8 cellular contexts compared by ENCODE assay signal in the genomic region with DNA sequence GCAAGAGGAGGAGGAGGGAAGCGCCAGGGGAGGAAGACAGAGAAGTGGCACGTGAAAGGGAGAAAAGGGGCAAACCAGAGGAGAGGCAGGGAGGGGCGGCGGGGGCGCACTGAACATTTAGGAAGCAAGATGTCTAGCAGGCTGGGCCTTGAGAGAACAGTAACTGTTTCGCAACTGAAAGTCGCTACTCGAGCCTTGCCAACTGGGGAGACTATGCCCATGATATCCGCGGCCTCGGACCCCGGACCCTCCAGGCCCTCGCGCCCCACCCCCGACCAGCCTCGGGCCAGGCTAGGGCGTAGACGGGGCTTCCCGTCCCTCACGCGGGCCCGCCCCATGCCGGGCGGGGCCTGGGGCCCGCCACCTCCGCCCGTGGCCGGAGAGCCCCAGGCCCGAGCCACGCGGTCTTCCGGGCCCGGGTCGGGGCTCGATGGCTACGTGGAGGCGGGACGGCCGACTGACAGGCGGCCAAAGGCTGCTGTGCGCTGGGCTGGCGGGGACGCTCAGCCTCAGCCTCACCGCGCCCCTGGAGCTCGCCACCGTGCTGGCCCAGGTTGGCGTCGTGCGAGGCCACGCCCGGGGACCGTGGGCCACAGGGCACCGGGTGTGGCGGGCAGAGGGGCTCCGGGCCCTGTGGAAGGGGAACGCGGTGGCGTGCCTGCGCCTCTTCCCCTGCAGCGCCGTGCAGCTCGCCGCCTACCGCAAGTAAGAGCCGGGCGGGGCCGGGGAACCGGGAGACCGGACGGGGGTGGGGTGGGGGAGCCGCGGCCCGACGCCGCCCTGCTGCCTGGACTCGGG. TPM values are rescaled to one million over a fixed set of nuclear protein-coding genes. Genes with fewer than 3 reads are reported as not detected.
DNase-seq lines count a peak whose midpoint lies in the region; ATAC-seq lines count a peak whose summit lies in the region.

A gene (plus strand): TSS at position 363 of the 798 bp plus-strand sequence. CDS start 68 bp downstream, at position 431.

- DNase-seq in ELR (ENCODE audit: low read depth) (peak; percentile 44), mesenchymal stem cell (peak; percentile 31), NCI-H1105 treated with DMSO at 0.1 percent for 48 hours (lab: John Stamatoyannopoulos, UW) (no peak)
- DNase-seq in activated CD4-positive, alpha-beta T cell treated with anti-CD3 and anti-CD28 coated beads, Interleukin-2, amount 10 ng/mL, durations not matched to agents 7 days and 5 days, result peak; percentile 19
- DNase-seq in effector memory CD4-positive, alpha-beta T cell, result peak in 2 of 3 donors; percentile 0 to 5
- DNase-seq in stimulated activated naive CD8-positive, alpha-beta T cell treated with anti-CD3 and anti-CD28 coated beads, Interleukin-15, Interleukin-2, amounts not matched to agents 100 U/mL and 50 U/mL, for 24 hours, result peak; percentile 40

- H4K91ac ChIP-seq in mesenchymal stem cell (ENCODE audit: low read length), result peak within 1 kb of the TSS; percentile 97

- H3K23ac ChIP-seq in mesenchymal stem cell (ENCODE audit: low read length in 2 of 2), result peak within 1 kb of the TSS in 1 of 2 experiments; percentile 52

- H3K4ac ChIP-seq in mesenchymal stem cell (ENCODE audit: low read depth in 1 of 2, low read length in 2 of 2), result peak within 1 kb of the TSS in 1 of 2 experiments; percentile 75

- peak within 1 kb of the TSS; percentile 83 for H2BK15ac ChIP-seq in mesenchymal stem cell (ENCODE audit: low read depth, poor library complexity, severe bottlenecking)

- H3K9me3 ChIP-seq in HUES64 (ENCODE audit: insufficient read depth, low read depth, low read length) (no peaks in the 10 kb centered on the region), mesenchymal stem cell (ENCODE audit: control insufficient read depth, low read length) (no peaks in the 10 kb centered on the region)
- H3K9me3 ChIP-seq in effector memory CD4-positive, alpha-beta T cell (ENCODE audit: control insufficient read depth, low read length), result no peaks in the 10 kb centered on the region

- peak within 1 kb of the TSS; percentile 86 to 91 for H3K18ac ChIP-seq in mesenchymal stem cell (ENCODE audit: low read depth in 1 of 2, low read length in 2 of 2)

- H3K79me1 ChIP-seq in mesenchymal stem cell (replicated peaks; ENCODE audit: low read length, poor library complexity, severe bottlenecking), result peaks cover 3% of the 10 kb centered on the region

- H2BK5ac ChIP-seq in mesenchymal stem cell (ENCODE audit: low read depth, low read length, poor library complexity, severe bottlenecking), result no peak within 1 kb of the TSS

- H3K4me2 ChIP-seq in mesenchymal stem cell (ENCODE audit: low read length, poor library complexity, severe bottlenecking), result peak within 1 kb of the TSS; percentile 75

- H3K36me3 ChIP-seq in HUES64 (ENCODE audit: insufficient read depth, low read length) (no peaks in the 10 kb centered on the region), mesenchymal stem cell (ENCODE audit: control insufficient read depth in 1 of 2, insufficient read depth in 2 of 2, low read depth in 1 of 2, low read length in 2 of 2) (no peaks in the 10 kb centered on the region)
- no peaks in the 10 kb centered on the region for H3K36me3 ChIP-seq in effector memory CD4-positive, alpha-beta T cell (ENCODE audit: control insufficient read depth, insufficient read depth, low read length)

- WGBS in HUES64, result 1% methylated on average over 77 of the region's 77 CpGs
- 0% methylated on average over 21 of the region's 77 CpGs for WGBS in mesenchymal stem cell

- H3K36me3 Mint-ChIP-seq in activated CD4-positive, alpha-beta T cell treated with anti-CD3 and anti-CD28 coated beads, Interleukin-2, amount 10 ng/mL, durations not matched to agents 7 days and 5 days (ENCODE audit: low read depth), result no peaks in the 10 kb centered on the region

- H3K4me3 Mint-ChIP-seq in activated CD4-positive, alpha-beta T cell treated with anti-CD3 and anti-CD28 coated beads, Interleukin-2, amount 10 ng/mL, durations not matched to agents 7 days and 5 days, result peak within 1 kb of the TSS; percentile 76

- peak; percentile 85 for ATAC-seq in GM21526 (IDR thresholded peaks at IDR 0.05; ENCODE audit: low FRiP score, unreplicated experiment)
- ATAC-seq in stimulated activated naive CD8-positive, alpha-beta T cell treated with anti-CD3 and anti-CD28 coated beads, Interleukin-15, Interleukin-2, amounts not matched to agents 100 U/mL and 50 U/mL, for 24 hours, result peak; percentile 89

- POLR2A ChIA-PET in activated CD4-positive, alpha-beta T cell treated with anti-CD3 and anti-CD28 coated beads, Interleukin-2, amount 10 ng/mL, durations not matched to agents 7 days and 5 days (lab: Charles Lee), result no interaction called here

- H3K9me3 Mint-ChIP-seq in activated CD4-positive, alpha-beta T cell treated with anti-CD3 and anti-CD28 coated beads, Interleukin-2, amount 10 ng/mL, durations not matched to agents 7 days and 5 days, result no peaks in the 10 kb centered on the region

- H2AFZ ChIP-seq in mesenchymal stem cell (ENCODE audit: low read depth, low read length), result peak within 1 kb of the TSS; percentile 93

- peak within 1 kb of the TSS; percentile 61 for H2BK120ac ChIP-seq in mesenchymal stem cell (ENCODE audit: low read depth, low read length)

- H3K27me3 ChIP-seq in HUES64 (ENCODE audit: insufficient read depth, low read length) (peaks cover 19% of the 10 kb centered on the region), mesenchymal stem cell (ENCODE audit: control insufficient read depth in 1 of 2, insufficient read depth in 1 of 2, low read length in 2 of 2) (no peaks in the 10 kb centered on the region)
- no peaks in the 10 kb centered on the region for H3K27me3 ChIP-seq in effector memory CD4-positive, alpha-beta T cell (replicated peaks; ENCODE audit: control insufficient read depth, insufficient read depth, low read length, poor library complexity, severe bottlenecking)

- H3K4me1 Mint-ChIP-seq in activated CD4-positive, alpha-beta T cell treated with anti-CD3 and anti-CD28 coated beads, Interleukin-2, amount 10 ng/mL, durations not matched to agents 7 days and 5 days, result peaks cover 14% of the 10 kb centered on the region

- peak within 1 kb of the TSS; percentile 58 for H3K4me3 ChIP-seq in HUES64 (ENCODE audit: low read length)
- peak within 1 kb of the TSS; percentile 40 for H3K4me3 ChIP-seq in effector memory CD4-positive, alpha-beta T cell (ENCODE audit: insufficient read depth, low read depth, low read length, poor library complexity, severe bottlenecking)
- H3K4me3 ChIP-seq in mesenchymal stem cell (ENCODE audit: insufficient read depth in 1 of 2, low read depth in 1 of 2, low read length in 2 of 2), result peak within 1 kb of the TSS; percentile 81 to 85

- peak within 1 kb of the TSS; percentile 94 for H4K8ac ChIP-seq in mesenchymal stem cell (ENCODE audit: low read length)

- H3K27ac ChIP-seq in HUES64 (ENCODE audit: low read depth, low read length) (no peak within 1 kb of the TSS), mesenchymal stem cell (ENCODE audit: low read length, poor library complexity, severe bottlenecking) (no peak within 1 kb of the TSS)
- peak within 1 kb of the TSS; percentile 58 for H3K27ac ChIP-seq in effector memory CD4-positive, alpha-beta T cell (ENCODE audit: insufficient read depth, low read length, poor library complexity, severe bottlenecking)

- H2AK5ac ChIP-seq in mesenchymal stem cell (ENCODE audit: low read length, severe bottlenecking), result no peak within 1 kb of the TSS

- no peaks in the 10 kb centered on the region for H3K4me1 ChIP-seq in HUES64 (ENCODE audit: insufficient read depth, low read length)
- H3K4me1 ChIP-seq in effector memory CD4-positive, alpha-beta T cell (ENCODE audit: control insufficient read depth, insufficient read depth, low read length, poor library complexity, severe bottlenecking), result no peaks in the 10 kb centered on the region
- H3K4me1 ChIP-seq in mesenchymal stem cell (ENCODE audit: control insufficient read depth, insufficient read depth, low read depth, low read length), result no peaks in the 10 kb centered on the region

- CTCF ChIA-PET in activated CD4-positive, alpha-beta T cell treated with anti-CD3 and anti-CD28 coated beads, Interleukin-2, amount 10 ng/mL, durations not matched to agents 7 days and 5 days (lab: Charles Lee), result no interaction called here

- peak within 1 kb of the TSS in 1 of 2 experiments; percentile 72 for H2BK12ac ChIP-seq in mesenchymal stem cell (ENCODE audit: low read length in 2 of 2)

- H3K14ac ChIP-seq in mesenchymal stem cell (ENCODE audit: low read length in 2 of 2), result peak within 1 kb of the TSS in 1 of 2 experiments; percentile 97

- H3K27ac Mint-ChIP-seq in activated CD4-positive, alpha-beta T cell treated with anti-CD3 and anti-CD28 coated beads, Interleukin-2, amount 10 ng/mL, durations not matched to agents 7 days and 5 days, result peak within 1 kb of the TSS; percentile 93

- peaks cover 5% of the 10 kb centered on the region for H3K27me3 Mint-ChIP-seq in activated CD4-positive, alpha-beta T cell treated with anti-CD3 and anti-CD28 coated beads, Interleukin-2, amount 10 ng/mL, durations not matched to agents 7 days and 5 days

- peak within 1 kb of the TSS; percentile 73 for H3K9ac ChIP-seq in HUES64 (ENCODE audit: low read depth, low read length)
- peak within 1 kb of the TSS; percentile 88 for H3K9ac ChIP-seq in mesenchymal stem cell (ENCODE audit: low read length)

RNA-seq across cellular contexts. Expression of the gene that starts here (rescaled TPM):
- 2.4 TPM for polyA plus RNA-seq in HUES64 (2013, experiment 1 of 2)
- polyA plus RNA-seq in HUES64 (2013, experiment 2 of 2), result 3.4 TPM
- 1 to 10 TPM; 3.3 to 4.0 TPM for total RNA-seq in activated CD4-positive, alpha-beta T cell treated with anti-CD3 and anti-CD28 coated beads, Interleukin-2, amount 10 ng/mL, durations not matched to agents 7 days and 5 days
- 13.6 TPM for polyA plus RNA-seq in mesenchymal stem cell (2013, experiment 1 of 2)
- 14.6 TPM for polyA plus RNA-seq in mesenchymal stem cell (2013, experiment 2 of 2)
